8 cellular contexts compared by ENCODE assay signal in genomic region chr22:36374603-36375024, GRCh38. TPM values are rescaled to one million over a fixed set of nuclear protein-coding genes. Genes with fewer than 3 reads are reported as not detected.
DNase-seq lines count a peak whose midpoint lies in the region; ATAC-seq and TF ChIP-seq lines count a peak whose summit lies in the region.

No MANE protein-coding gene starts in this region.

- DNase-seq in HFFc6 (peak; percentile 56), fibroblast of lung (ENCODE audit: low read depth in 2 of 2) (peak in 1 of 2 donors; percentile 84), dorsolateral prefrontal cortex (no peak), Ammon's horn (ENCODE audit: low spot score) (no peak), cerebellar cortex (ENCODE audit: low spot score) (no peak)
- peak; percentile 81 for DNase-seq in activated CD4-positive, alpha-beta T cell treated with anti-CD3 and anti-CD28 coated beads for 48 hours
- DNase-seq in stimulated activated CD4-positive, alpha-beta T cell treated with anti-CD3 and anti-CD28 coated beads, Interleukin-1b, Interleukin-23, amount 100 ng/mL, for 4 hours (ENCODE audit: low read depth in 2 of 2) = peak; percentile 43 to 60

- H3K36me3 Mint-ChIP-seq in HFFc6 (ENCODE audit: low read depth) = peaks cover 42% of the 10 kb centered on the region

- H3K27me3 ChIP-seq in fibroblast of lung (ENCODE audit: control insufficient read depth, insufficient read depth, low read length) (no peaks in the 10 kb centered on the region), dorsolateral prefrontal cortex (no peaks in the 10 kb centered on the region)

- H2AFZ ChIP-seq in fibroblast of lung (ENCODE audit: low read length) = no peak overlapping the region

- no peak overlapping the region for H3K4me2 ChIP-seq in fibroblast of lung (ENCODE audit: extremely low read depth, insufficient read depth, low read length)

- peak overlapping the region; percentile 89 for H3K27ac Mint-ChIP-seq in HFFc6

- H3K9me3 ChIP-seq in fibroblast of lung (ENCODE audit: control insufficient read depth, insufficient read depth, low read depth, low read length) = no peaks in the 10 kb centered on the region

- H3K36me3 ChIP-seq in fibroblast of lung (ENCODE audit: control insufficient read depth, insufficient read depth, low read length) = peaks cover 18% of the 10 kb centered on the region

- H3K27ac ChIP-seq in fibroblast of lung (ENCODE audit: insufficient read depth, low read length) (peak overlapping the region; percentile 61), dorsolateral prefrontal cortex (peak overlapping the region in 24 of 59 donors; percentile 3 to 75 (median 28))

- ATAC-seq in HG03432 (IDR thresholded peaks at IDR 0.05; ENCODE audit: unreplicated experiment) = no peak

- no peaks in the 10 kb centered on the region for H3K9me3 Mint-ChIP-seq in HFFc6

- H3K27me3 Mint-ChIP-seq in HFFc6 (ENCODE audit: insufficient read depth) = peaks cover 9% of the 10 kb centered on the region

- H3K9ac ChIP-seq in fibroblast of lung (ENCODE audit: insufficient read depth, low read length) = no peak overlapping the region

- H4K20me1 ChIP-seq in fibroblast of lung (ENCODE audit: control insufficient read depth, extremely low read depth, insufficient read depth, low read length) = peaks cover 13% of the 10 kb centered on the region

- H3K4me3 Mint-ChIP-seq in HFFc6 = peak overlapping the region; percentile 67

- peaks cover 52% of the 10 kb centered on the region for H3K4me1 ChIP-seq in fibroblast of lung (ENCODE audit: control insufficient read depth, extremely low read depth, insufficient read depth, low read length)

- H3K4me1 Mint-ChIP-seq in HFFc6 (ENCODE audit: low read depth) = peaks cover 89% of the 10 kb centered on the region

- intact Hi-C loops in dorsolateral prefrontal cortex (cut with DNase I) = no loop called here

- peaks cover 97% of the 10 kb centered on the region for H3K79me2 ChIP-seq in fibroblast of lung (ENCODE audit: control insufficient read depth, insufficient read depth, low read length)

- TF ChIP-seq CTCF in HFFc6 (IDR thresholded peaks at IDR 0.05) (no peak), fibroblast of lung (conservative IDR thresholded peaks at IDR 0.05 in 1 of 2, IDR thresholded peaks at IDR 0.05 in 1 of 2; ENCODE audit: low read depth in 1 of 2, low read length in 2 of 2) (no peak), dorsolateral prefrontal cortex (IDR thresholded peaks at IDR 0.05 in 54 of 56, conservative IDR thresholded peaks at IDR 0.05 in 2 of 56; ENCODE audit: low read depth in 1 of 56, partially characterized antibody in 56 of 56) (no peak)

- no peak overlapping the region for H3K4me3 ChIP-seq in fibroblast of lung (replicated peaks in 1 of 4; ENCODE audit: control extremely low read depth in 1 of 4, insufficient read depth in 1 of 4, low read depth in 3 of 4, low read length in 4 of 4)
- H3K4me3 ChIP-seq in dorsolateral prefrontal cortex = no peak overlapping the region

RNA-seq across cellular contexts. Expression of gene MYH9, which starts 13.2 kb away (rescaled TPM):
- 1,000 to 10,000 TPM in 2 of 6 experiments, 100 to 1,000 TPM in 4; 881 to 1,084 (median 937) TPM for total RNA-seq in HFFc6 (2021; fragmentation: NEBNext Ultra II Directional; extraction: Animal tissue kit (Norgen Biotek cat#: 25700))
- total RNA-seq in fibroblast of lung (562 and 796 TPM in 2 replicates), dorsolateral prefrontal cortex (100 to 1,000 TPM in 119 of 120 experiments, 10 to 100 TPM in 1; 95.7 to 282 (median 162) TPM)
- polyA plus RNA-seq in fibroblast of lung = 413 and 677 TPM in 2 replicates
- 611 and 1,244 TPM in 2 replicates for polyA plus RNA-seq in fibroblast of lung (2012)
- 1,141 and 2,569 TPM in 2 replicates for polyA minus RNA-seq in fibroblast of lung (ENCODE audit: low replicate concordance)

Comparison
In these comparisons a context has a peak if more than half of its experiments do, and no peak if none do; other contexts are left out.
1. DNase-seq: peak in HFFc6 (single experiment), activated CD4-positive, alpha-beta T cell treated with anti-CD3 and anti-CD28 coated beads for 48 hours (single experiment) and stimulated activated CD4-positive, alpha-beta T cell treated with anti-CD3 and anti-CD28 coated beads, Interleukin-1b, Interleukin-23, amount 100 ng/mL, for 4 hours (2 of 2); none in dorsolateral prefrontal cortex (0 of 10), Ammon's horn (single experiment) and cerebellar cortex (single experiment).